ENCODE assay signal across 17 cellular contexts in genomic region chr15:51312132-51312531, GRCh38. TPM values are rescaled to one million over a fixed set of nuclear protein-coding genes. Genes with fewer than 3 reads are reported as not detected.
DNase-seq lines count a peak whose midpoint lies in the region; ATAC-seq and TF ChIP-seq lines count a peak whose summit lies in the region.
"Had no signal": no experiment of that assay in that cellular context is flagged by ENCODE, and none has a peak within 500 bp of the region (broad histone marks: within the 10 kb centered on the region; RNA-seq: fewer than 3 reads in every experiment).

No MANE protein-coding gene starts in this region.

- ATAC-seq in PC-3 (peak; percentile 93), psoas muscle (no peak), GM23338 (no peak)

- H3K9me2 ChIP-seq in PC-3 (replicated peaks; ENCODE audit: low read length) (no peaks in the 10 kb centered on the region), GM23338 (ENCODE audit: insufficient read depth) (peaks cover 3% of the 10 kb centered on the region; the same call in 1 of the 2 replicates)

- no peaks in the 10 kb centered on the region for H3K36me3 Mint-ChIP-seq in GM23338 (ENCODE audit: low read depth)

- peaks cover 13% of the 10 kb centered on the region for H3K4me1 ChIP-seq in PC-3 (ENCODE audit: insufficient read depth, low read length)
- H3K4me1 ChIP-seq in psoas muscle: no peaks in the 10 kb centered on the region
- no peaks in the 10 kb centered on the region for H3K4me1 ChIP-seq in GM23338 (ENCODE audit: insufficient read depth)
- H3K4me1 ChIP-seq: BE2C had no signal

- H3K4me3 ChIP-seq in PC-3 (ENCODE audit: low read length) (no peak overlapping the region), foreskin fibroblast (ENCODE audit: low read depth in 1 of 2, low read length in 2 of 2) (no peak overlapping the region), psoas muscle (no peak overlapping the region), GM23338 (no peak overlapping the region)

- H3K27me3 Mint-ChIP-seq in GM23338 (ENCODE audit: insufficient read depth, low read depth, poor library complexity): peaks cover 6% of the 10 kb centered on the region

- peaks cover 2% of the 10 kb centered on the region; the same call in 2 of the 3 replicates for H3K4me1 Mint-ChIP-seq in GM23338

- POLR2A ChIA-PET in PC-3 (lab: Charles Lee; ENCODE audit: unreplicated experiment): interaction anchor here (0.7 kb wide), 1 partner anchor 64 kb away, joined by 4 read pairs; no protein-coding TSS in a partner anchor

- H3K9me3 ChIP-seq in PC-3 (ENCODE audit: low read length) (no peaks in the 10 kb centered on the region), psoas muscle (no peaks in the 10 kb centered on the region)
- H3K9me3 ChIP-seq: BE2C had no signal

- no peak overlapping the region for H3K9ac ChIP-seq in PC-3 (ENCODE audit: low read length)

- H3F3A ChIP-seq in PC-3 (ENCODE audit: low read length, unreplicated experiment) (no peaks in the 10 kb centered on the region), GM23338 (replicated peaks; ENCODE audit: low read depth) (no peaks in the 10 kb centered on the region)

- intact Hi-C loops in PC-3 (cut with micrococcal nuclease) (loop anchor here (2.0 to 5.0 kb wide), 2 partner anchors 25 to 55 kb away; no protein-coding TSS in a partner anchor), psoas muscle (cut with DNase I) (no loop called here)

- no TSS peak for BruUV-seq in PC-3 (replicated peaks; lab: Mats Ljungman, UMichigan)

- H3K79me2 ChIP-seq in PC-3 (ENCODE audit: low read length) (no peaks in the 10 kb centered on the region), GM23338 (replicated peaks; ENCODE audit: insufficient read depth) (no peaks in the 10 kb centered on the region)

- H3K4me2 ChIP-seq in PC-3 (ENCODE audit: low read length): no peak overlapping the region
- no peak overlapping the region for H3K4me2 ChIP-seq in GM23338

- TF ChIP-seq CTCF in PC-3 (conservative IDR thresholded peaks at IDR 0.05; ENCODE audit: low read depth, low read length): no peak
- TF ChIP-seq CTCF in foreskin fibroblast (IDR thresholded peaks at IDR 0.05; ENCODE audit: low read depth, low read length): no peak
- no peak for TF ChIP-seq CTCF in psoas muscle (IDR thresholded peaks at IDR 0.05)
- TF ChIP-seq CTCF in GM23338 (conservative IDR thresholded peaks at IDR 0.05; ENCODE audit: low read depth in 2 of 2): no peak

- H2AFZ ChIP-seq in PC-3 (ENCODE audit: low read length) (no peak overlapping the region), GM23338 (no peak overlapping the region)

- H3K9me3 Mint-ChIP-seq in GM23338: no peaks in the 10 kb centered on the region
- H3K9me3 Mint-ChIP-seq: HFFc6, neural crest cell had no signal

- peak overlapping the region; percentile 45 for H3K27ac ChIP-seq in PC-3 (ENCODE audit: low read length)
- no peak overlapping the region for H3K27ac ChIP-seq in psoas muscle
- H3K27ac ChIP-seq in GM23338 (ENCODE audit: low read depth): no peak overlapping the region

- H3K27me3 ChIP-seq in PC-3 (ENCODE audit: low read length): no peaks in the 10 kb centered on the region
- H3K27me3 ChIP-seq in psoas muscle (ENCODE audit: insufficient read depth in 3 of 3, low read length in 2 of 3): no peaks in the 10 kb centered on the region
- no peaks in the 10 kb centered on the region for H3K27me3 ChIP-seq in GM23338 (ENCODE audit: insufficient read depth)
- H3K27me3 ChIP-seq: BE2C had no signal

- CTCF ChIA-PET in PC-3 (lab: Charles Lee): no interaction called here

- H4K20me1 ChIP-seq in PC-3 (ENCODE audit: low read length): no peaks in the 10 kb centered on the region
- no peaks in the 10 kb centered on the region for H4K20me1 ChIP-seq in GM23338 (replicated peaks; ENCODE audit: insufficient read depth)

- no peak overlapping the region for H3K27ac Mint-ChIP-seq in GM23338
- H3K27ac Mint-ChIP-seq: HFFc6 had no signal

- H3K36me3 ChIP-seq in PC-3 (ENCODE audit: low read depth, low read length): no peaks in the 10 kb centered on the region
- H3K36me3 ChIP-seq in psoas muscle (ENCODE audit: insufficient read depth in 1 of 2, low read depth in 1 of 2): no peaks in the 10 kb centered on the region
- no peaks in the 10 kb centered on the region for H3K36me3 ChIP-seq in GM23338 (ENCODE audit: insufficient read depth)
- H3K36me3 ChIP-seq: BE2C had no signal

- 56 to 67% (median 65%) methylated on average over 3 of the region's 3 CpGs for WGBS in psoas muscle, 3 donors

- DNase-seq in AG08396 (ENCODE audit: low spot score) (peak; percentile 15), DMS53 treated with DMSO at 0.1 percent for 48 hours (lab: John Stamatoyannopoulos, UW; ENCODE audit: unreplicated experiment) (peak; percentile 18), PC-3 (peak; percentile 29), foreskin fibroblast (peak; percentile 39 to 74), psoas muscle (no peak), GM23338 (ENCODE audit: low spot score) (no peak), occipital lobe (lab: John Stamatoyannopoulos, UW) (no peak)
- DNase-seq in stimulated activated CD4-positive, alpha-beta T cell treated with anti-CD3 and anti-CD28 coated beads, Interleukin-2, amount 100 ng/mL, for 48 hours: no peak
- DNase-seq: activated CD4-positive, CD25-positive, alpha-beta regulatory T cell treated with anti-CD3 and anti-CD28 coated beads, Interleukin-2, amount 50 U/mL, for 72 hours; activated gamma-delta T cell; BE2C; HFFc6; NK-92 treated with Interleukin-12 subunit alpha and Interleukin-12 subunit beta, amount 100 ng/mL, for 24 hours had no signal

- no peak overlapping the region for H3K4me3 Mint-ChIP-seq in GM23338
- H3K4me3 Mint-ChIP-seq: HFFc6, neural crest cell had no signal

TF ChIP-seq in GM23338, 12 proteins besides CTCF, POLR2A, EP300 and RAD21 (continues in another document):
- TF ChIP-seq CREB1 (CRISPR knock-in tag; IDR thresholded peaks at IDR 0.05; ENCODE audit: low read depth) (no peak), STAT1 (IDR thresholded peaks at IDR 0.05; ENCODE audit: unreplicated experiment) (no peak), REST (IDR thresholded peaks at IDR 0.05; ENCODE audit: unreplicated experiment) (no peak), EZH2phosphoT487 (IDR thresholded peaks at IDR 0.05; ENCODE audit: unreplicated experiment) (no peak), ETS1 (IDR thresholded peaks at IDR 0.05) (no peak), EZH2 (IDR thresholded peaks at IDR 0.05; ENCODE audit: low read depth, unreplicated experiment) (no peak), ZNF114 (CRISPR knock-in tag; IDR thresholded peaks at IDR 0.05) (no peak), NANOG (IDR thresholded peaks at IDR 0.05; ENCODE audit: borderline replicate concordance) (no peak), POLR2AphosphoS5 (IDR thresholded peaks at IDR 0.05; ENCODE audit: low read depth) (no peak), ZNF331 (CRISPR knock-in tag; IDR thresholded peaks at IDR 0.05; ENCODE audit: low read depth) (no peak)

RNA-seq across cellular contexts. Expression of gene CYP19A1, which starts 26.3 kb away (rescaled TPM):
- total RNA-seq in PC-3 (2014; rRNA removed) (not detected in 2 replicates), psoas muscle (under 1 TPM; 0.21 to 0.71 (median 0.27) TPM), occipital lobe (0.94 TPM)
- polyA plus RNA-seq in psoas muscle (1 to 10 TPM in 1 of 3 donors, under 1 TPM in 2; 0.10 to 4.7 (median 0.21) TPM), GM23338 (2016; fragmentation: Nextera tagmentation; extraction: Ambion mirVana) (0.05 and 0.42 TPM in 2 replicates)
- total RNA-seq in GM23338 (2014; rRNA removed; shearing (Covaris generic)): not detected in 2 replicates
- total RNA-seq: HT1080, neural crest cell, renal cortical epithelial cell had no signal

RNA-seq across cellular contexts. Expression of gene GLDN, which starts 29.3 kb away (rescaled TPM):
- total RNA-seq in PC-3 (2014; rRNA removed): 0.15 TPM in 1 of 2 replicates, not detected in the other
- total RNA-seq in psoas muscle: 1 to 10 TPM in 3 of 4 donors, under 1 TPM in 1; 0.07 to 1.7 (median 1.4) TPM
- polyA plus RNA-seq in psoas muscle: 1 to 10 TPM in 1 of 3 donors, under 1 TPM in 2; 0.27 to 1.3 (median 0.77) TPM
- total RNA-seq in GM23338 (2014; rRNA removed; shearing (Covaris generic)): 1.2 and 1.5 TPM in 2 replicates
- polyA plus RNA-seq in GM23338 (2016; fragmentation: Nextera tagmentation; extraction: Ambion mirVana): 0.19 and 0.32 TPM in 2 replicates
- total RNA-seq in occipital lobe: 2.3 TPM
- total RNA-seq: HFFc6; HT1080; renal cortical epithelial cell; T-helper 1 cell treated with Interleukin-12 subunit alpha and Interleukin-12 subunit beta and Interleukin-4 antibody, amounts not matched to agents 30 ng/mL and 1 ng/mL, for 36 hours had no signal

Comparison
In these comparisons a context has a peak if more than half of its experiments do, and no peak if none do; other contexts are left out.
1. DNase-seq: peak in AG08396 (single experiment), DMS53 treated with DMSO at 0.1 percent for 48 hours (single experiment), PC-3 (single experiment) and foreskin fibroblast (2 of 2); none in psoas muscle (0 of 2), GM23338 (single experiment), stimulated activated CD4-positive, alpha-beta T cell treated with anti-CD3 and anti-CD28 coated beads, Interleukin-2, amount 100 ng/mL, for 48 hours (0 of 2) and occipital lobe (single experiment).